In the genomic region with DNA sequence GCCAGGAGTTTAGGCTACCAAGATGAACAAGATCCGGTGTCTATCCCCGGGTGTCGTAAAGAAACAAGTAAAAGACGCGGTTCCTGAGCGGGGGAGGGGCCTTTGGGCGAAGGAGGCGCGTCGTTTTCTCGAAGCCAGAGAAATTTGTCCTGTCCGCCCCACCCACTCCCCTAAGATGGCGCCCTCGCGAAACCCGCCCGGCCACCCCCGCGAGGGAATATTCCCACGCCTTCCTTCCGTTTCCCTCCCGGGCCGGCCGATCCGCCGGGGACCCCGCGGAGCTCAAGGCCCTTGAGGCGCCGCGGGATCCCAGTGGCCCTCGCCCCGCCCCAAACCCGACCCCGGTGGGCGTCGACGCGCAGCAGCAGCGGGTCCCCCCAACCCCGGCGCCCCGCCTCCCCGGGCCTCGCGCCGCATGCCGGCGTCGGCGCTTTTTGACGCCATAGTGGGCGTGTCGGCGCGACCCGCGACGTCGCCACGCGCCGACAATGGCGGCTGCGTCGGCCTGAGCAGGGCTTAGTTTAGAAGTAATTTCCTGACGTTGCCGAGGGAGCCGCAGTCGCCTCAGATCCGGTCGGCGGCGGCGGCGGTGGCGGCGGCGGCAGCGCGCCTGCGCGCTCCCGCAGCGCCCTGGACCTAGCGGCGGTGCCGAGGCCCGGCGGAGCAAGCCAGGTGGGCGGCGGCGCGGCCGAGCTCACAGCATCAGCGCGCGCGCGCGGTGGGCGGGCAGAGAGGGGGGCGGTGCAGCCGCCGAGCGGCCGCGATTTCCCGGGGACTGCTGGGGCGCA, we compare ENCODE assay signal across 8 cellular contexts. TPM values are rescaled to one million over a fixed set of nuclear protein-coding genes. Genes with fewer than 3 reads are reported as not detected.
DNase-seq lines count a peak whose midpoint lies in the region; ATAC-seq and TF ChIP-seq lines count a peak whose summit lies in the region.

No MANE protein-coding gene starts in this region.

- intact Hi-C loops in left cardiac atrium (cut with DNase I) (no loop called here), posterior vena cava (cut with DNase I) (no loop called here)

- peak overlapping the region; percentile 90 to 95 (median 94) for H3K27ac ChIP-seq in upper lobe of left lung

- ATAC-seq in HG02870 (IDR thresholded peaks at IDR 0.05; ENCODE audit: unreplicated experiment) (peak; percentile 68), T-cell (replicated peaks in 1 of 4) (peak; percentile 80 to 85 (median 82)), left cardiac atrium (peak; percentile 93 to 96), upper lobe of left lung (ENCODE audit: low FRiP score in 2 of 2) (peak; percentile 88 to 96)

- WGBS in upper lobe of left lung, 2 donors, result 54% methylated on average over 52 of the region's 110 CpGs; no CpG with 5 or more reads in 1 of the 2 donors

- TF ChIP-seq POLR2A in GM15510 (IDR thresholded peaks at IDR 0.05; ENCODE audit: borderline replicate concordance, extremely low read depth, insufficient read length) (peak; percentile 38), upper lobe of left lung (IDR thresholded peaks at IDR 0.05) (peak in 1 of 4 donors; percentile 46)

- CTCF ChIA-PET in T-cell (lab: Charles Lee), result interaction anchor here (0.6 to 1.8 kb wide), 6 partner anchors 10 to 982 kb away, joined by 3 to 7 read pairs (median 4); no protein-coding TSS in a partner anchor

- peaks cover 0 to 9% (median 0%) of the 10 kb centered on the region in 4 donors for H3K36me3 ChIP-seq in upper lobe of left lung

- peak in 2 of 6 experiments; percentile 8 to 22 for TF ChIP-seq CTCF in upper lobe of left lung (IDR thresholded peaks at IDR 0.05)

- POLR2A ChIA-PET in T-cell (lab: Charles Lee), result interaction anchor here (0.5 to 0.7 kb wide), 7 partner anchors 26 to 465 kb away, joined by 3 to 15 read pairs (median 3); no protein-coding TSS in a partner anchor

- peaks cover 13 to 20% (median 17%) of the 10 kb centered on the region in 3 donors for H3K4me1 Mint-ChIP-seq in T-cell

- DNase-seq in NCI-H1436 treated with DMSO at 0.1 percent for 48 hours (lab: John Stamatoyannopoulos, UW), result peak; percentile 63
- DNase-seq in T-cell, result peak; percentile 68 to 90 (median 86)
- DNase-seq in amniotic epithelial cell (ENCODE audit: low read depth), result peak; percentile 82
- peak; percentile 88 for DNase-seq in left cardiac atrium
- DNase-seq in posterior vena cava (ENCODE audit: low spot score), result peak; percentile 95
- DNase-seq in upper lobe of left lung, result peak; percentile 84 to 96

- H3K27me3 Mint-ChIP-seq in T-cell, result peaks cover 1 to 14% of the 10 kb centered on the region in 2 donors

- H3K4me3 ChIP-seq in upper lobe of left lung, result peak overlapping the region; percentile 38 to 80 (median 62)

- no peaks in the 10 kb centered on the region for H3K27me3 ChIP-seq in upper lobe of left lung

- peak overlapping the region; percentile 95 to 96 for H3K27ac Mint-ChIP-seq in T-cell

- H3K36me3 Mint-ChIP-seq in T-cell, result peaks cover 7% of the 10 kb centered on the region

- H3K4me3 Mint-ChIP-seq in T-cell, result peak overlapping the region; percentile 86 to 93 (median 88)

- peaks cover 0 to 18% (median 2%) of the 10 kb centered on the region in 4 donors for H3K4me1 ChIP-seq in upper lobe of left lung

- no peaks in the 10 kb centered on the region for H3K9me3 Mint-ChIP-seq in T-cell

- TF ChIP-seq EP300 in upper lobe of left lung (IDR thresholded peaks at IDR 0.05), result no peak

- H3K9me3 ChIP-seq in upper lobe of left lung, result no peaks in the 10 kb centered on the region

RNA-seq across cellular contexts. Expression of a gene that starts 0.4 kb away (rescaled TPM):
- 10 to 100 TPM; 27.2 to 32.2 (median 28.8) TPM for total RNA-seq in T-cell
- total RNA-seq in left cardiac atrium, result 10 to 100 TPM; 46.0 to 52.2 TPM
- total RNA-seq in posterior vena cava, result 10 to 100 TPM; 33.7 to 37.8 TPM
- total RNA-seq in upper lobe of left lung, result 10 to 100 TPM; 22.8 to 56.4 (median 27.0) TPM

RNA-seq across cellular contexts. Expression of a gene that starts 9.2 kb away (rescaled TPM):
- not detected for total RNA-seq in T-cell
- not detected for total RNA-seq in left cardiac atrium
- total RNA-seq in posterior vena cava, result not detected
- total RNA-seq in upper lobe of left lung, result not detected

RNA-seq across cellular contexts. Expression of a gene that starts 35.1 kb away (rescaled TPM):
- total RNA-seq in T-cell, result not detected
- total RNA-seq in left cardiac atrium, result not detected
- not detected for total RNA-seq in posterior vena cava
- 1 to 10 TPM in 4 of 6 donors, not detected in 2; 1.1 to 8.5 (median 1.9) TPM for total RNA-seq in upper lobe of left lung

Comparison
In these comparisons a context has a peak if more than half of its experiments do, and no peak if none do; other contexts are left out.
1. Peak in every context shown above with its lines: DNase-seq, ATAC-seq, H3K4me3 ChIP-seq and H3K27ac ChIP-seq.